ENCODE assay signal across 15 cellular contexts in the genomic region with DNA sequence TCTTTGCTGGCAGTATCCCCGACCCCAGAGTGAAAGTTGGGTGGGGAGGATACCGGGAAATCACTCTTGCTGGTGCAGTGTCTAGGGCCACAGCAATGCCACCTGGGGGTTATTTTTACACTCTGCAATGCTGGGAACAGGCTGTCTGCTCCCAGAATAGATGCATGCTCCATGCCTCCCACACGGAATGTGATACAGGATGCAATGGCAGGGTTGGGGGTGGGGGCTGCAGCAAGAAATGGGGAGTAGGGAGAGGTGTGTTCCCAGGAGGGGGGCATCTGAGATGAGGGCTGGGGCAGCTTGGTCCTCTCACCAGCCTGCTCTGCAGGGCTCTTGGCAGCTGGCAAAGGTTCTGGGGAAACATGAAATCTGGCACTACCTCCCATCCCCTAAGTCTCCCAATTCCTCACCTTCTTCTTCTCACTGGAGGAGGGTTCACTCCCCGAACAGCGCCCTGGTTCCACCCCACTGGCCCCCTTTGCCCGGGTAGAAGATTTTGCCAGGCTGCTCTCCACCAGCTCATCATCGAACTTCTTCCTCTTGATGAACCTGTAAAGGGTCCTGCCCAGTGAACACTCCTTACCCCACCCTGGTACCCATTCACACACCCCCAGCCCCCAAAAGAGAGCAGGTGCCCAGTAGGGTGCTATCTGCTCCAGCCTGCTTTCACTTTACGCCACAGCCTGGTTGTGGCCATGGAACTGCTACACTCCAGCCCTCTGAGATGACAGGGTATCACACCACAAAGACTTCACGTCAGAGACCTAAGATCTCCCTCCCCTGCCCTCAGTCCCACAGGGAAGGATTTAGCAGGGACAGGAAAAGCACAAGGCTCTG. TPM values are rescaled to one million over a fixed set of nuclear protein-coding genes. Genes with fewer than 3 reads are reported as not detected.
DNase-seq lines count a peak whose midpoint lies in the region; ATAC-seq lines count a peak whose summit lies in the region.
"Had no signal": no experiment of that assay in that cellular context is flagged by ENCODE, and none has a peak within 500 bp of the region (broad histone marks: within the 10 kb centered on the region; RNA-seq: fewer than 3 reads in every experiment).

No MANE protein-coding gene starts in this region.

- ATAC-seq in stimulated activated naive B cell treated with anti-CD40 and anti-IgM and Interleukin-4, amounts not matched to agents 10 μg/mL and 1 μg/mL and 100 μg/mL, for 72 hours (replicated peaks) = no peak
- ATAC-seq: K562 had no signal

- H3K4me3 Mint-ChIP-seq in stimulated activated naive B cell treated with anti-CD40 and anti-IgM and Interleukin-4, amounts not matched to agents 10 μg/mL and 1 μg/mL and 100 μg/mL, for 72 hours = no peak overlapping the region

- peak overlapping the region; percentile 48 for H3K27ac ChIP-seq in caudate nucleus (ENCODE audit: low read depth, low read length)
- peak overlapping the region; percentile 93 for H3K27ac ChIP-seq in temporal lobe (ENCODE audit: low read depth, low read length)
- H3K27ac ChIP-seq: tibial artery had no signal

- peak; percentile 51 for DNase-seq in activated effector memory CD4-positive, alpha-beta T cell treated with anti-CD3 and anti-CD28 coated beads, Interleukin-2, amount 50 U/mL, for 16 hours
- DNase-seq in activated effector memory CD4-positive, alpha-beta T cell treated with Interleukin-2 at 50 U/mL for 16 hours = no peak
- DNase-seq in caudate nucleus (lab: John Stamatoyannopoulos, UW) (peak in 42 of 61 donors; percentile 18 to 90 (median 48)), middle frontal gyrus (ENCODE audit: extremely low spot score, low spot score) (peak; percentile 24), NCI-H146 treated with DMSO at 0.1 percent for 48 hours (lab: John Stamatoyannopoulos, UW; ENCODE audit: unreplicated experiment) (no peak), germinal center (ENCODE audit: low spot score) (no peak)
- no peak for DNase-seq in stimulated activated naive B cell treated with anti-CD40 and anti-IgM and Interleukin-4, amounts not matched to agents 10 μg/mL and 1 μg/mL and 100 μg/mL, for 72 hours
- DNase-seq: endodermal cell, kidney glomerular epithelial cell, naive B cell, NCI-H1436, NCI-H510A treated with DMSO at 0.1 percent for 48 hours had no signal

- peaks cover 41 to 47% of the 10 kb centered on the region in 2 donors for H3K36me3 Mint-ChIP-seq in stimulated activated naive B cell treated with anti-CD40 and anti-IgM and Interleukin-4, amounts not matched to agents 10 μg/mL and 1 μg/mL and 100 μg/mL, for 72 hours

- no peaks in the 10 kb centered on the region for H3K27me3 Mint-ChIP-seq in stimulated activated naive B cell treated with anti-CD40 and anti-IgM and Interleukin-4, amounts not matched to agents 10 μg/mL and 1 μg/mL and 100 μg/mL, for 72 hours
- H3K27me3 Mint-ChIP-seq: naive B cell had no signal

- no peaks in the 10 kb centered on the region for H3K9me3 Mint-ChIP-seq in stimulated activated naive B cell treated with anti-CD40 and anti-IgM and Interleukin-4, amounts not matched to agents 10 μg/mL and 1 μg/mL and 100 μg/mL, for 72 hours
- H3K9me3 Mint-ChIP-seq: endodermal cell, naive B cell had no signal

- peaks cover 27 to 51% of the 10 kb centered on the region in 2 donors for H3K4me1 Mint-ChIP-seq in stimulated activated naive B cell treated with anti-CD40 and anti-IgM and Interleukin-4, amounts not matched to agents 10 μg/mL and 1 μg/mL and 100 μg/mL, for 72 hours

- no peak overlapping the region for H3K27ac Mint-ChIP-seq in stimulated activated naive B cell treated with anti-CD40 and anti-IgM and Interleukin-4, amounts not matched to agents 10 μg/mL and 1 μg/mL and 100 μg/mL, for 72 hours
- H3K27ac Mint-ChIP-seq: endodermal cell had no signal

RNA-seq across cellular contexts. Expression of gene MCRS1, which starts 2.6 kb away (rescaled TPM):
- 26.8 TPM for total RNA-seq in temporal lobe

RNA-seq across cellular contexts. Expression of gene KCNH3, which starts 26.5 kb away (rescaled TPM):
- 3.2 TPM for total RNA-seq in temporal lobe

RNA-seq across cellular contexts. Expression of gene FAM186B, which starts 40.1 kb away (rescaled TPM):
- total RNA-seq in temporal lobe = not detected

RNA-seq across cellular contexts. Expression of gene PRPF40B, which starts 58.0 kb away (rescaled TPM):
- 13.8 TPM for total RNA-seq in temporal lobe

Comparison
In these comparisons a context has a peak if more than half of its experiments do, and no peak if none do; other contexts are left out.
1. DNase-seq: peak in activated effector memory CD4-positive, alpha-beta T cell treated with anti-CD3 and anti-CD28 coated beads, Interleukin-2, amount 50 U/mL, for 16 hours (single experiment), caudate nucleus (42 of 61) and middle frontal gyrus (single experiment); none in activated effector memory CD4-positive, alpha-beta T cell treated with Interleukin-2 at 50 U/mL for 16 hours (single experiment), stimulated activated naive B cell treated with anti-CD40 and anti-IgM and Interleukin-4, amounts not matched to agents 10 μg/mL and 1 μg/mL and 100 μg/mL, for 72 hours (single experiment), NCI-H146 treated with DMSO at 0.1 percent for 48 hours (single experiment) and germinal center (single experiment).